In the genomic region with DNA sequence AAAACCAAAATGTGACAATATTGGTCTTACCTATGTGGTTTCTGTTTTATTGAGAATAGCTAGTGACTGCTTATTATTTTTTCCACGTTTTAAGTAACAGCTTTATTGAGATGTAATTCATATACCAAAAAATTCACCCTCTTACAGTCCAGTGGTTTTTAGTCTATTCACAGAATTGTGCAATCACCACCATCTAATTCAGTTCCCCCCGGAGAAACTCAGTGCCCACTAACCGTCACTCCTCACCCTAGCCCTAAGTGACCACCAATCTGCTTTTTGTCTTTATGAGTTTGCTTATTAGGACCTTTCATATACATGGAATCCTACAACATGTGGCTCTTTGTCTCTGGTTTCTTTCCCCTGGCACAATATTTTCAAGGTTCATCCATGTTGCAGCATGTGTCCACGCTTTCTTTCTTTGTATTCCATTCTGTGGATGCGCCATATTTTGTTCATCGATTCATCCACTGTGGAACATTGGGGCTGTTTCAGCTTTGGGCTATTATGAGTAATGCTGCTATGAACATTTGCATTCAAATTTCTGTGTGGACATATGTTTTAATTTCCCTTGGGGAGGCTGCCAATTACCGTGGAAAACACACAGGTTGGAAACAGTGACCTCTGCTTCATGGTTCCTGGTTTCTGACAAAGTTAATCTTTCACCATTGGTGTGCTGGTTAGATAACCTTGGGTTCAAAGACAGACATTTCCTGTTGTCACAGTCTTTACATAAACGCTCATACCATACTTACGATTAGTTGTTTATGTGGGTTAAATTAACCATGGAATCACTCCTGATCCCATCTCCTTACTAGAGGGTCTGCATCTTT, we compare ENCODE assay signal across 1 cellular context.
TF ChIP-seq lines count a peak whose summit lies in the region.

No MANE protein-coding gene starts in this region.

TF ChIP-seq in HepG2, 621 proteins besides CTCF, POLR2A, EP300 and RAD21 (continued from another document and continues in another):
- TF ChIP-seq, protein P1, sequence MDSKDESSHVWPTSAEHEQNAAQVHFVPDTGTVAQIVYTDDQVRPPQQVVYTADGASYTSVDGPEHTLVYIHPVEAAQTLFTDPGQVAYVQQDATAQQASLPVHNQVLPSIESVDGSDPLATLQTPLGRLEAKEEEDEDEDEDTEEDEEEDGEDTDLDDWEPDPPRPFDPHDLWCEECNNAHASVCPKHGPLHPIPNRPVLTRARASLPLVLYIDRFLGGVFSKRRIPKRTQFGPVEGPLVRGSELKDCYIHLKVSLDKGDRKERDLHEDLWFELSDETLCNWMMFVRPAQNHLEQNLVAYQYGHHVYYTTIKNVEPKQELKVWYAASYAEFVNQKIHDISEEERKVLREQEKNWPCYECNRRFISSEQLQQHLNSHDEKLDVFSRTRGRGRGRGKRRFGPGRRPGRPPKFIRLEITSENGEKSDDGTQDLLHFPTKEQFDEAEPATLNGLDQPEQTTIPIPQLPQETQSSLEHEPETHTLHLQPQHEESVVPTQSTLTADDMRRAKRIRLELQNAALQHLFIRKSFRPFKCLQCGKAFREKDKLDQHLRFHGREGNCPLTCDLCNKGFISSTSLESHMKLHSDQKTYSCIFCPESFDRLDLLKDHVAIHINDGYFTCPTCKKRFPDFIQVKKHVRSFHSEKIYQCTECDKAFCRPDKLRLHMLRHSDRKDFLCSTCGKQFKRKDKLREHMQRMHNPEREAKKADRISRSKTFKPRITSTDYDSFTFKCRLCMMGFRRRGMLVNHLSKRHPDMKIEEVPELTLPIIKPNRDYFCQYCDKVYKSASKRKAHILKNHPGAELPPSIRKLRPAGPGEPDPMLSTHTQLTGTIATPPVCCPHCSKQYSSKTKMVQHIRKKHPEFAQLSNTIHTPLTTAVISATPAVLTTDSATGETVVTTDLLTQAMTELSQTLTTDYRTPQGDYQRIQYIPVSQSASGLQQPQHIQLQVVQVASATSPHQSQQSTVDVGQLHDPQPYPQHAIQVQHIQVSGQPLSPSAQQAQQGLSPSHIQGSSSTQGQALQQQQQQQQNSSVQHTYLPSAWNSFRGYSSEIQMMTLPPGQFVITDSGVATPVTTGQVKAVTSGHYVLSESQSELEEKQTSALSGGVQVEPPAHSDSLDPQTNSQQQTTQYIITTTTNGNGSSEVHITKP (CRISPR knock-in tag; IDR thresholded peaks at IDR 0.05; ENCODE audit: low read depth) = peak; percentile 32; the same call in 1 of the 2 replicates
- TF ChIP-seq, protein P2, sequence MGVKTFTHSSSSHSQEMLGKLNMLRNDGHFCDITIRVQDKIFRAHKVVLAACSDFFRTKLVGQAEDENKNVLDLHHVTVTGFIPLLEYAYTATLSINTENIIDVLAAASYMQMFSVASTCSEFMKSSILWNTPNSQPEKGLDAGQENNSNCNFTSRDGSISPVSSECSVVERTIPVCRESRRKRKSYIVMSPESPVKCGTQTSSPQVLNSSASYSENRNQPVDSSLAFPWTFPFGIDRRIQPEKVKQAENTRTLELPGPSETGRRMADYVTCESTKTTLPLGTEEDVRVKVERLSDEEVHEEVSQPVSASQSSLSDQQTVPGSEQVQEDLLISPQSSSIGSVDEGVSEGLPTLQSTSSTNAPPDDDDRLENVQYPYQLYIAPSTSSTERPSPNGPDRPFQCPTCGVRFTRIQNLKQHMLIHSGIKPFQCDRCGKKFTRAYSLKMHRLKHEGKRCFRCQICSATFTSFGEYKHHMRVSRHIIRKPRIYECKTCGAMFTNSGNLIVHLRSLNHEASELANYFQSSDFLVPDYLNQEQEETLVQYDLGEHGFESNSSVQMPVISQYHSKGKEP (CRISPR knock-in tag; IDR thresholded peaks at IDR 0.05) = no peak
- TF ChIP-seq ZMYM3 (CRISPR knock-in tag; IDR thresholded peaks at IDR 0.05) (peak; percentile 34; the same call in 1 of the 2 replicates), ADNP (CRISPR knock-in tag; IDR thresholded peaks at IDR 0.05) (no peak), NR3C1 (CRISPR knock-in tag; IDR thresholded peaks at IDR 0.05) (no peak), SP1 (IDR thresholded peaks at IDR 0.05) (no peak), SP1 (CRISPR knock-in tag; IDR thresholded peaks at IDR 0.05) (no peak), PITX1 (CRISPR knock-in tag; IDR thresholded peaks at IDR 0.05) (peak; percentile 49), ZNF614 (CRISPR knock-in tag; IDR thresholded peaks at IDR 0.05; ENCODE audit: borderline replicate concordance) (0 out of 2 replicates have a peak, but pooled peaks have one; percentile 80), NR2C2 (CRISPR knock-in tag; IDR thresholded peaks at IDR 0.05; ENCODE audit: borderline replicate concordance) (peak; percentile 60; the same call in 1 of the 2 replicates), PLRG1 (conservative IDR thresholded peaks at IDR 0.05) (no peak), ZNF788 (CRISPR knock-in tag; IDR thresholded peaks at IDR 0.05; ENCODE audit: borderline replicate concordance) (no peak), PHF21A (CRISPR knock-in tag; IDR thresholded peaks at IDR 0.05) (peak; percentile 52; the same call in 1 of the 2 replicates), ATF7 (IDR thresholded peaks at IDR 0.05) (no peak), ATF7 (CRISPR knock-in tag; IDR thresholded peaks at IDR 0.05) (no peak), CBX1 (IDR thresholded peaks at IDR 0.05; ENCODE audit: low read depth) (no peak), GABPB1 (CRISPR knock-in tag; IDR thresholded peaks at IDR 0.05) (peak; percentile 18; the same call in 1 of the 2 replicates), EED (CRISPR knock-in tag; IDR thresholded peaks at IDR 0.05) (no peak), NR2F6 (IDR thresholded peaks at IDR 0.05) (peak; percentile 85), NR2F6 (CRISPR knock-in tag; IDR thresholded peaks at IDR 0.05) (peak; percentile 90; the same call in 1 of the 2 replicates), ZNF235 (CRISPR knock-in tag; IDR thresholded peaks at IDR 0.05; ENCODE audit: borderline replicate concordance) (no peak), TEAD3 (CRISPR knock-in tag; optimal IDR thresholded peaks at IDR 0.05; ENCODE audit: borderline replicate concordance) (peak; percentile 83), MEIS2 (CRISPR knock-in tag; IDR thresholded peaks at IDR 0.05) (no peak), ELF3 (CRISPR knock-in tag; IDR thresholded peaks at IDR 0.05) (peak; percentile 97), KDM1A (CRISPR knock-in tag; IDR thresholded peaks at IDR 0.05) (peak; percentile 17; the same call in 1 of the 2 replicates), PPARG (CRISPR knock-in tag; conservative IDR thresholded peaks at IDR 0.05) (peak; percentile 91), JUND (CRISPR knock-in tag; IDR thresholded peaks at IDR 0.05) (0 out of 2 replicates have a peak, but pooled peaks have one; percentile 17), ZNF883 (CRISPR knock-in tag; IDR thresholded peaks at IDR 0.05; ENCODE audit: not compliant biosample characterization) (no peak), ATRX (CRISPR knock-in tag; IDR thresholded peaks at IDR 0.05; ENCODE audit: borderline replicate concordance) (no peak), MXI1 (IDR thresholded peaks at IDR 0.05; ENCODE audit: borderline replicate concordance, low read depth, low read length) (no peak; the same call in 2 of the 3 replicates), NCOA1 (CRISPR knock-in tag; IDR thresholded peaks at IDR 0.05) (0 out of 2 replicates have a peak, but pooled peaks have one; percentile 47), NONO (IDR thresholded peaks at IDR 0.05) (no peak), NONO (CRISPR knock-in tag; conservative IDR thresholded peaks at IDR 0.05) (no peak), EEA1 (CRISPR knock-in tag; IDR thresholded peaks at IDR 0.05; ENCODE audit: borderline replicate concordance) (no peak), KAT8 (CRISPR knock-in tag; IDR thresholded peaks at IDR 0.05) (peak; percentile 57), SP5 (CRISPR knock-in tag; IDR thresholded peaks at IDR 0.05; ENCODE audit: borderline replicate concordance, low read depth) (peak; percentile 30; the same call in 1 of the 2 replicates), GLI4 (CRISPR knock-in tag; IDR thresholded peaks at IDR 0.05; ENCODE audit: borderline replicate concordance) (no peak), ZNF644 (CRISPR knock-in tag; IDR thresholded peaks at IDR 0.05; ENCODE audit: low read depth) (peak; percentile 71; the same call in 1 of the 2 replicates), ZBTB20 (CRISPR knock-in tag; IDR thresholded peaks at IDR 0.05; ENCODE audit: borderline replicate concordance, low read depth) (peak; percentile 80; the same call in 1 of the 2 replicates), CCDC6 (CRISPR knock-in tag; IDR thresholded peaks at IDR 0.05) (no peak), FOXC1 (CRISPR knock-in tag; IDR thresholded peaks at IDR 0.05; ENCODE audit: borderline replicate concordance) (0 out of 2 replicates have a peak, but pooled peaks have one; percentile 44), NCOA5 (CRISPR knock-in tag; IDR thresholded peaks at IDR 0.05) (no peak)
- TF ChIP-seq, protein P3, sequence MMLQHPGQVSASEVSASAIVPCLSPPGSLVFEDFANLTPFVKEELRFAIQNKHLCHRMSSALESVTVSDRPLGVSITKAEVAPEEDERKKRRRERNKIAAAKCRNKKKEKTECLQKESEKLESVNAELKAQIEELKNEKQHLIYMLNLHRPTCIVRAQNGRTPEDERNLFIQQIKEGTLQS (CRISPR knock-in tag; IDR thresholded peaks at IDR 0.05) = no peak
- TF ChIP-seq, protein P4, sequence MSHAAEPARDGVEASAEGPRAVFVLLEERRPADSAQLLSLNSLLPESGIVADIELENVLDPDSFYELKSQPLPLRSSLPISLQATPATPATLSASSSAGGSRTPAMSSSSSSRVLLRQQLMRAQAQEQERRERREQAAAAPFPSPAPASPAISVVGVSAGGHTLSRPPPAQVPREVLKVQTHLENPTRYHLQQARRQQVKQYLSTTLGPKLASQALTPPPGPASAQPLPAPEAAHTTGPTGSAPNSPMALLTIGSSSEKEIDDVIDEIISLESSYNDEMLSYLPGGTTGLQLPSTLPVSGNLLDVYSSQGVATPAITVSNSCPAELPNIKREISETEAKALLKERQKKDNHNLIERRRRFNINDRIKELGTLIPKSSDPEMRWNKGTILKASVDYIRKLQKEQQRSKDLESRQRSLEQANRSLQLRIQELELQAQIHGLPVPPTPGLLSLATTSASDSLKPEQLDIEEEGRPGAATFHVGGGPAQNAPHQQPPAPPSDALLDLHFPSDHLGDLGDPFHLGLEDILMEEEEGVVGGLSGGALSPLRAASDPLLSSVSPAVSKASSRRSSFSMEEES (CRISPR knock-in tag; IDR thresholded peaks at IDR 0.05) = peak; percentile 48; the same call in 1 of the 2 replicates
- TF ChIP-seq, protein P5, sequence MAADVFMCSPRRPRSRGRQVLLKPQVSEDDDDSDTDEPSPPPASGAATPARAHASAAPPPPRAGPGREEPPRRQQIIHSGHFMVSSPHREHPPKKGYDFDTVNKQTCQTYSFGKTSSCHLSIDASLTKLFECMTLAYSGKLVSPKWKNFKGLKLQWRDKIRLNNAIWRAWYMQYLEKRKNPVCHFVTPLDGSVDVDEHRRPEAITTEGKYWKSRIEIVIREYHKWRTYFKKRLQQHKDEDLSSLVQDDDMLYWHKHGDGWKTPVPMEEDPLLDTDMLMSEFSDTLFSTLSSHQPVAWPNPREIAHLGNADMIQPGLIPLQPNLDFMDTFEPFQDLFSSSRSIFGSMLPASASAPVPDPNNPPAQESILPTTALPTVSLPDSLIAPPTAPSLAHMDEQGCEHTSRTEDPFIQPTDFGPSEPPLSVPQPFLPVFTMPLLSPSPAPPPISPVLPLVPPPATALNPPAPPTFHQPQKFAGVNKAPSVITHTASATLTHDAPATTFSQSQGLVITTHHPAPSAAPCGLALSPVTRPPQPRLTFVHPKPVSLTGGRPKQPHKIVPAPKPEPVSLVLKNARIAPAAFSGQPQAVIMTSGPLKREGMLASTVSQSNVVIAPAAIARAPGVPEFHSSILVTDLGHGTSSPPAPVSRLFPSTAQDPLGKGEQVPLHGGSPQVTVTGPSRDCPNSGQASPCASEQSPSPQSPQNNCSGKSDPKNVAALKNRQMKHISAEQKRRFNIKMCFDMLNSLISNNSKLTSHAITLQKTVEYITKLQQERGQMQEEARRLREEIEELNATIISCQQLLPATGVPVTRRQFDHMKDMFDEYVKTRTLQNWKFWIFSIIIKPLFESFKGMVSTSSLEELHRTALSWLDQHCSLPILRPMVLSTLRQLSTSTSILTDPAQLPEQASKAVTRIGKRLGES (CRISPR knock-in tag; IDR thresholded peaks at IDR 0.05; ENCODE audit: borderline replicate concordance) = no peak
- TF ChIP-seq, protein P6, sequence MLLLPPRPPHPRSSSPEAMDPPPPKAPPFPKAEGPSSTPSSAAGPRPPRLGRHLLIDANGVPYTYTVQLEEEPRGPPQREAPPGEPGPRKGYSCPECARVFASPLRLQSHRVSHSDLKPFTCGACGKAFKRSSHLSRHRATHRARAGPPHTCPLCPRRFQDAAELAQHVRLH (CRISPR knock-in tag; IDR thresholded peaks at IDR 0.05; ENCODE audit: borderline replicate concordance, low read depth) = no peak
- TF ChIP-seq, protein P7, sequence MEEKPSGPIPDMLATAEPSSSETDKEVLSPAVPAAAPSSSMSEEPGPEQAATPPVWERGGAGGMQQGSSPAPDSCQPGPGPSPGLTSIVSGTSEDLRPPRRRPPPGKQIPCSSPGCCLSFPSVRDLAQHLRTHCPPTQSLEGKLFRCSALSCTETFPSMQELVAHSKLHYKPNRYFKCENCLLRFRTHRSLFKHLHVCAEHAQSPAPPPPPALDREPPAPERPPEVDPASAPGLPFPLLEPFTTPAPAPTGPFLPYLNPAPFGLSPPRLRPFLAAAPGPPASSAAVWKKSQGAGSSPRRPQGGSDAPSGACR (CRISPR knock-in tag; IDR thresholded peaks at IDR 0.05) = no peak; the same call in 1 of the 2 replicates
- TF ChIP-seq, protein P8, sequence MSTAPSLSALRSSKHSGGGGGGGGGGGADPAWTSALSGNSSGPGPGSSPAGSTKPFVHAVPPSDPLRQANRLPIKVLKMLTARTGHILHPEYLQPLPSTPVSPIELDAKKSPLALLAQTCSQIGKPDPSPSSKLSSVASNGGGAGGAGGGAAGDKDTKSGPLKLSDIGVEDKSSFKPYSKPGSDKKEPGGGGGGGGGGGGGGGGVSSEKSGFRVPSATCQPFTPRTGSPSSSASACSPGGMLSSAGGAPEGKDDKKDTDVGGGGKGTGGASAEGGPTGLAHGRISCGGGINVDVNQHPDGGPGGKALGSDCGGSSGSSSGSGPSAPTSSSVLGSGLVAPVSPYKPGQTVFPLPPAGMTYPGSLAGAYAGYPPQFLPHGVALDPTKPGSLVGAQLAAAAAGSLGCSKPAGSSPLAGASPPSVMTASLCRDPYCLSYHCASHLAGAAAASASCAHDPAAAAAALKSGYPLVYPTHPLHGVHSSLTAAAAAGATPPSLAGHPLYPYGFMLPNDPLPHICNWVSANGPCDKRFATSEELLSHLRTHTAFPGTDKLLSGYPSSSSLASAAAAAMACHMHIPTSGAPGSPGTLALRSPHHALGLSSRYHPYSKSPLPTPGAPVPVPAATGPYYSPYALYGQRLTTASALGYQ (CRISPR knock-in tag; IDR thresholded peaks at IDR 0.05) = 0 out of 2 replicates have a peak, but pooled peaks have one; percentile 28
- TF ChIP-seq, protein P9, sequence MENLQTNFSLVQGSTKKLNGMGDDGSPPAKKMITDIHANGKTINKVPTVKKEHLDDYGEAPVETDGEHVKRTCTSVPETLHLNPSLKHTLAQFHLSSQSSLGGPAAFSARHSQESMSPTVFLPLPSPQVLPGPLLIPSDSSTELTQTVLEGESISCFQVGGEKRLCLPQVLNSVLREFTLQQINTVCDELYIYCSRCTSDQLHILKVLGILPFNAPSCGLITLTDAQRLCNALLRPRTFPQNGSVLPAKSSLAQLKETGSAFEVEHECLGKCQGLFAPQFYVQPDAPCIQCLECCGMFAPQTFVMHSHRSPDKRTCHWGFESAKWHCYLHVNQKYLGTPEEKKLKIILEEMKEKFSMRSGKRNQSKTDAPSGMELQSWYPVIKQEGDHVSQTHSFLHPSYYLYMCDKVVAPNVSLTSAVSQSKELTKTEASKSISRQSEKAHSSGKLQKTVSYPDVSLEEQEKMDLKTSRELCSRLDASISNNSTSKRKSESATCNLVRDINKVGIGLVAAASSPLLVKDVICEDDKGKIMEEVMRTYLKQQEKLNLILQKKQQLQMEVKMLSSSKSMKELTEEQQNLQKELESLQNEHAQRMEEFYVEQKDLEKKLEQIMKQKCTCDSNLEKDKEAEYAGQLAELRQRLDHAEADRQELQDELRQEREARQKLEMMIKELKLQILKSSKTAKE (CRISPR knock-in tag; IDR thresholded peaks at IDR 0.05; ENCODE audit: borderline replicate concordance) = peak; percentile 15; the same call in 1 of the 2 replicates
